In genomic region chr18:50902797-50903196, GRCh38 we compare ENCODE assay signal across 1 cellular context.
TF ChIP-seq lines count a peak whose summit lies in the region.

No MANE protein-coding gene starts in this region.

TF ChIP-seq in HepG2, 621 proteins besides CTCF, POLR2A, EP300 and RAD21 (continued from another document and continues in another):
- TF ChIP-seq HMGXB3 (CRISPR knock-in tag; IDR thresholded peaks at IDR 0.05; ENCODE audit: borderline replicate concordance) (0 out of 2 replicates have a peak, but pooled peaks have one; percentile 44), ZNF501 (CRISPR knock-in tag; IDR thresholded peaks at IDR 0.05) (no peak), EED (CRISPR knock-in tag; IDR thresholded peaks at IDR 0.05) (no peak), ZNF546 (CRISPR knock-in tag; conservative IDR thresholded peaks at IDR 0.05) (no peak), TSC22D2 (CRISPR knock-in tag; IDR thresholded peaks at IDR 0.05; ENCODE audit: borderline replicate concordance) (no peak), RXRB (CRISPR knock-in tag; IDR thresholded peaks at IDR 0.05; ENCODE audit: borderline replicate concordance) (peak; percentile 70), NR1H2 (CRISPR knock-in tag; IDR thresholded peaks at IDR 0.05; ENCODE audit: borderline replicate concordance, low read depth) (no peak), SALL1 (CRISPR knock-in tag; IDR thresholded peaks at IDR 0.05) (peak; percentile 63; the same call in 1 of the 2 replicates), ARNT (IDR thresholded peaks at IDR 0.05) (no peak), THAP11 (CRISPR knock-in tag; IDR thresholded peaks at IDR 0.05) (peak; percentile 48), KDM5B (CRISPR knock-in tag; IDR thresholded peaks at IDR 0.05; ENCODE audit: borderline replicate concordance) (no peak), SETDB1 (CRISPR knock-in tag; IDR thresholded peaks at IDR 0.05; ENCODE audit: borderline replicate concordance) (no peak), FOXC1 (CRISPR knock-in tag; IDR thresholded peaks at IDR 0.05; ENCODE audit: borderline replicate concordance) (no peak), JUNB (CRISPR knock-in tag; IDR thresholded peaks at IDR 0.05; ENCODE audit: borderline replicate concordance) (no peak), ZNF629 (CRISPR knock-in tag; conservative IDR thresholded peaks at IDR 0.05) (no peak), HMGXB4 (CRISPR knock-in tag; IDR thresholded peaks at IDR 0.05; ENCODE audit: borderline replicate concordance in 1 of 2, low read depth in 1 of 2) (no peak), ZNF264 (CRISPR knock-in tag; IDR thresholded peaks at IDR 0.05) (no peak), ZFP37 (CRISPR knock-in tag; IDR thresholded peaks at IDR 0.05; ENCODE audit: borderline replicate concordance) (no peak), ZNF605 (CRISPR knock-in tag; IDR thresholded peaks at IDR 0.05) (no peak), YEATS2 (CRISPR knock-in tag; IDR thresholded peaks at IDR 0.05; ENCODE audit: borderline replicate concordance) (0 out of 2 replicates have a peak, but pooled peaks have one; percentile 34), TOE1 (CRISPR knock-in tag; IDR thresholded peaks at IDR 0.05) (0 out of 2 replicates have a peak, but pooled peaks have one; percentile 47), ZMYM3 (CRISPR knock-in tag; IDR thresholded peaks at IDR 0.05) (no peak), GATAD2A (CRISPR knock-in tag; IDR thresholded peaks at IDR 0.05) (peak; percentile 83), CCDC6 (CRISPR knock-in tag; IDR thresholded peaks at IDR 0.05) (no peak), MAFG (CRISPR knock-in tag; IDR thresholded peaks at IDR 0.05) (no peak), ZSCAN22 (CRISPR knock-in tag; IDR thresholded peaks at IDR 0.05) (no peak), ISX (CRISPR knock-in tag; conservative IDR thresholded peaks at IDR 0.05) (no peak), TAF15 (IDR thresholded peaks at IDR 0.05; ENCODE audit: low read depth, low read length, poor library complexity, severe bottlenecking) (no peak), U2AF2 (IDR thresholded peaks at IDR 0.05; ENCODE audit: low read depth, low read length) (no peak), KMT2A (CRISPR knock-in tag; IDR thresholded peaks at IDR 0.05) (no peak), ZNF329 (CRISPR knock-in tag; IDR thresholded peaks at IDR 0.05; ENCODE audit: low read depth) (no peak), DNMT1 (CRISPR knock-in tag; IDR thresholded peaks at IDR 0.05) (no peak), ESRRA (CRISPR knock-in tag; IDR thresholded peaks at IDR 0.05; ENCODE audit: low read depth) (no peak), ZBTB7A (CRISPR knock-in tag; IDR thresholded peaks at IDR 0.05) (no peak), ZNF780A (CRISPR knock-in tag; IDR thresholded peaks at IDR 0.05) (no peak), ZNF749 (CRISPR knock-in tag; IDR thresholded peaks at IDR 0.05; ENCODE audit: borderline replicate concordance) (no peak), MIXL1 (CRISPR knock-in tag; IDR thresholded peaks at IDR 0.05) (peak; percentile 78), ZNF343 (CRISPR knock-in tag; IDR thresholded peaks at IDR 0.05) (no peak), ZBTB3 (CRISPR knock-in tag; IDR thresholded peaks at IDR 0.05; ENCODE audit: borderline replicate concordance, low read depth) (no peak), ZNF367 (CRISPR knock-in tag; IDR thresholded peaks at IDR 0.05; ENCODE audit: borderline replicate concordance) (no peak), TEAD2 (CRISPR knock-in tag; IDR thresholded peaks at IDR 0.05) (no peak)
- TF ChIP-seq, protein P1, sequence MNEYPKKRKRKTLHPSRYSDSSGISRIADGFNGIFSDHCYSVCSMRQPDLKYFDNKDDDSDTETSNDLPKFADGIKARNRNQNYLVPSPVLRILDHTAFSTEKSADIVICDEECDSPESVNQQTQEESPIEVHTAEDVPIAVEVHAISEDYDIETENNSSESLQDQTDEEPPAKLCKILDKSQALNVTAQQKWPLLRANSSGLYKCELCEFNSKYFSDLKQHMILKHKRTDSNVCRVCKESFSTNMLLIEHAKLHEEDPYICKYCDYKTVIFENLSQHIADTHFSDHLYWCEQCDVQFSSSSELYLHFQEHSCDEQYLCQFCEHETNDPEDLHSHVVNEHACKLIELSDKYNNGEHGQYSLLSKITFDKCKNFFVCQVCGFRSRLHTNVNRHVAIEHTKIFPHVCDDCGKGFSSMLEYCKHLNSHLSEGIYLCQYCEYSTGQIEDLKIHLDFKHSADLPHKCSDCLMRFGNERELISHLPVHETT (CRISPR knock-in tag; conservative IDR thresholded peaks at IDR 0.05): no peak
- TF ChIP-seq, protein P2, sequence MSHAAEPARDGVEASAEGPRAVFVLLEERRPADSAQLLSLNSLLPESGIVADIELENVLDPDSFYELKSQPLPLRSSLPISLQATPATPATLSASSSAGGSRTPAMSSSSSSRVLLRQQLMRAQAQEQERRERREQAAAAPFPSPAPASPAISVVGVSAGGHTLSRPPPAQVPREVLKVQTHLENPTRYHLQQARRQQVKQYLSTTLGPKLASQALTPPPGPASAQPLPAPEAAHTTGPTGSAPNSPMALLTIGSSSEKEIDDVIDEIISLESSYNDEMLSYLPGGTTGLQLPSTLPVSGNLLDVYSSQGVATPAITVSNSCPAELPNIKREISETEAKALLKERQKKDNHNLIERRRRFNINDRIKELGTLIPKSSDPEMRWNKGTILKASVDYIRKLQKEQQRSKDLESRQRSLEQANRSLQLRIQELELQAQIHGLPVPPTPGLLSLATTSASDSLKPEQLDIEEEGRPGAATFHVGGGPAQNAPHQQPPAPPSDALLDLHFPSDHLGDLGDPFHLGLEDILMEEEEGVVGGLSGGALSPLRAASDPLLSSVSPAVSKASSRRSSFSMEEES (CRISPR knock-in tag; IDR thresholded peaks at IDR 0.05): 0 out of 2 replicates have a peak, but pooled peaks have one; percentile 42
- TF ChIP-seq, protein P3, sequence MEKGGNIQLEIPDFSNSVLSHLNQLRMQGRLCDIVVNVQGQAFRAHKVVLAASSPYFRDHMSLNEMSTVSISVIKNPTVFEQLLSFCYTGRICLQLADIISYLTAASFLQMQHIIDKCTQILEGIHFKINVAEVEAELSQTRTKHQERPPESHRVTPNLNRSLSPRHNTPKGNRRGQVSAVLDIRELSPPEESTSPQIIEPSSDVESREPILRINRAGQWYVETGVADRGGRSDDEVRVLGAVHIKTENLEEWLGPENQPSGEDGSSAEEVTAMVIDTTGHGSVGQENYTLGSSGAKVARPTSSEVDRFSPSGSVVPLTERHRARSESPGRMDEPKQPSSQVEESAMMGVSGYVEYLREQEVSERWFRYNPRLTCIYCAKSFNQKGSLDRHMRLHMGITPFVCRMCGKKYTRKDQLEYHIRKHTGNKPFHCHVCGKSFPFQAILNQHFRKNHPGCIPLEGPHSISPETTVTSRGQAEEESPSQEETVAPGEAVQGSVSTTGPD (CRISPR knock-in tag; IDR thresholded peaks at IDR 0.05): no peak
- TF ChIP-seq, protein P4, sequence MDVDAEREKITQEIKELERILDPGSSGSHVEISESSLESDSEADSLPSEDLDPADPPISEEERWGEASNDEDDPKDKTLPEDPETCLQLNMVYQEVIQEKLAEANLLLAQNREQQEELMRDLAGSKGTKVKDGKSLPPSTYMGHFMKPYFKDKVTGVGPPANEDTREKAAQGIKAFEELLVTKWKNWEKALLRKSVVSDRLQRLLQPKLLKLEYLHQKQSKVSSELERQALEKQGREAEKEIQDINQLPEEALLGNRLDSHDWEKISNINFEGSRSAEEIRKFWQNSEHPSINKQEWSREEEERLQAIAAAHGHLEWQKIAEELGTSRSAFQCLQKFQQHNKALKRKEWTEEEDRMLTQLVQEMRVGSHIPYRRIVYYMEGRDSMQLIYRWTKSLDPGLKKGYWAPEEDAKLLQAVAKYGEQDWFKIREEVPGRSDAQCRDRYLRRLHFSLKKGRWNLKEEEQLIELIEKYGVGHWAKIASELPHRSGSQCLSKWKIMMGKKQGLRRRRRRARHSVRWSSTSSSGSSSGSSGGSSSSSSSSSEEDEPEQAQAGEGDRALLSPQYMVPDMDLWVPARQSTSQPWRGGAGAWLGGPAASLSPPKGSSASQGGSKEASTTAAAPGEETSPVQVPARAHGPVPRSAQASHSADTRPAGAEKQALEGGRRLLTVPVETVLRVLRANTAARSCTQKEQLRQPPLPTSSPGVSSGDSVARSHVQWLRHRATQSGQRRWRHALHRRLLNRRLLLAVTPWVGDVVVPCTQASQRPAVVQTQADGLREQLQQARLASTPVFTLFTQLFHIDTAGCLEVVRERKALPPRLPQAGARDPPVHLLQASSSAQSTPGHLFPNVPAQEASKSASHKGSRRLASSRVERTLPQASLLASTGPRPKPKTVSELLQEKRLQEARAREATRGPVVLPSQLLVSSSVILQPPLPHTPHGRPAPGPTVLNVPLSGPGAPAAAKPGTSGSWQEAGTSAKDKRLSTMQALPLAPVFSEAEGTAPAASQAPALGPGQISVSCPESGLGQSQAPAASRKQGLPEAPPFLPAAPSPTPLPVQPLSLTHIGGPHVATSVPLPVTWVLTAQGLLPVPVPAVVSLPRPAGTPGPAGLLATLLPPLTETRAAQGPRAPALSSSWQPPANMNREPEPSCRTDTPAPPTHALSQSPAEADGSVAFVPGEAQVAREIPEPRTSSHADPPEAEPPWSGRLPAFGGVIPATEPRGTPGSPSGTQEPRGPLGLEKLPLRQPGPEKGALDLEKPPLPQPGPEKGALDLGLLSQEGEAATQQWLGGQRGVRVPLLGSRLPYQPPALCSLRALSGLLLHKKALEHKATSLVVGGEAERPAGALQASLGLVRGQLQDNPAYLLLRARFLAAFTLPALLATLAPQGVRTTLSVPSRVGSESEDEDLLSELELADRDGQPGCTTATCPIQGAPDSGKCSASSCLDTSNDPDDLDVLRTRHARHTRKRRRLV (CRISPR knock-in tag; IDR thresholded peaks at IDR 0.05): no peak
- TF ChIP-seq, protein P5, sequence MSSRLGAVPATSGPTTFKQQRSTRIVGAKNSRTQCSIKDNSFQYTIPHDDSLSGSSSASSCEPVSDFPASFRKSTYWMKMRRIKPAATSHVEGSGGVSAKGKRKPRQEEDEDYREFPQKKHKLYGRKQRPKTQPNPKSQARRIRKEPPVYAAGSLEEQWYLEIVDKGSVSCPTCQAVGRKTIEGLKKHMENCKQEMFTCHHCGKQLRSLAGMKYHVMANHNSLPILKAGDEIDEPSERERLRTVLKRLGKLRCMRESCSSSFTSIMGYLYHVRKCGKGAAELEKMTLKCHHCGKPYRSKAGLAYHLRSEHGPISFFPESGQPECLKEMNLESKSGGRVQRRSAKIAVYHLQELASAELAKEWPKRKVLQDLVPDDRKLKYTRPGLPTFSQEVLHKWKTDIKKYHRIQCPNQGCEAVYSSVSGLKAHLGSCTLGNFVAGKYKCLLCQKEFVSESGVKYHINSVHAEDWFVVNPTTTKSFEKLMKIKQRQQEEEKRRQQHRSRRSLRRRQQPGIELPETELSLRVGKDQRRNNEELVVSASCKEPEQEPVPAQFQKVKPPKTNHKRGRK (CRISPR knock-in tag; IDR thresholded peaks at IDR 0.05): no peak
